8 cellular contexts compared by ENCODE assay signal in the genomic region with DNA sequence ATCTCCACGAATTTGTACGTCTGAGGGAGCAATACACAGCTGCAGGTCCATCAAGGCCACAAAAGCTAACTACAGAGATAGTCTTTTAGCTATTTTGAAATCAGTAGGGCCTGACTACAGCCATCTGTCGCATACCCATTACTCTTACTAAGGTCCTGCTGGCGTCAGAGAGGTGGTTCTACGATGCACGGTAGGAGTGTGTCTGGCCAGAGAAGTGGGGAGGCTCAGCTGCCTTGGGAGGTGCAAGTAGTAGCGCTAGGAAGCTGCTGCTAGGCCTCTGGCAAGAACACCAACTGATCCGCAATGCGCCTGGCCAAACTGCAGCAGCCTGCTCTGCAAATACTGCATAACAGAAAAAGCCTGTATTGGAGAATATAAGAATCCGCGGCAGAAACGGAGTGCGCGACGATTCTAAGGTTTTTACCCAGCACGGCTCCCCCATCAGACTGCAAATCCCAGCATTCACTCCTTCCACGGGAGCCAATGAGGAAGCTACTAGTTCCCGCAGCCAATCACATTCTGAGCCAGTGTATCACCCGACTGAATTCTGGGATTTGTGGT. TPM values are rescaled to one million over a fixed set of nuclear protein-coding genes. Genes with fewer than 3 reads are reported as not detected.
DNase-seq lines count a peak whose midpoint lies in the region; ATAC-seq, FAIRE-seq and TF ChIP-seq lines count a peak whose summit lies in the region.

No MANE protein-coding gene starts in this region.

- H3K79me2 ChIP-seq in endothelial cell of umbilical vein (ENCODE audit: control insufficient read depth, insufficient read depth, low read length) = peaks cover 38% of the 10 kb centered on the region

- intact Hi-C loops in CD8-positive, alpha-beta T cell (cut with DNase I, micrococcal nuclease) = loop anchor here (2.0 to 10.0 kb wide), 13 partner anchors 380 to 1969 kb away; partner anchors contain the start of genes HELB (in 2 of the 2), MDM1 (in 2 of the 2), CPSF6 (in 1 of the 2) and DYRK2 (in 1 of the 2)
- intact Hi-C loops in endothelial cell of umbilical vein (cut with micrococcal nuclease) = loop anchor here (2.0 to 5.0 kb wide), 2 partner anchors 201 to 1064 kb away; partner anchors contain the start of gene MDM1

- H3K27me3 ChIP-seq in CD8-positive, alpha-beta T cell (ENCODE audit: insufficient read depth, low read length) = no peaks in the 10 kb centered on the region
- H3K27me3 ChIP-seq in endothelial cell of umbilical vein (ENCODE audit: control insufficient read depth in 2 of 2, insufficient read depth in 2 of 2, low read length in 2 of 2) = no peaks in the 10 kb centered on the region

- no peak for TF ChIP-seq CTCF in CD8-positive, alpha-beta T cell (IDR thresholded peaks at IDR 0.05)
- no peak for TF ChIP-seq CTCF in endothelial cell of umbilical vein (IDR thresholded peaks at IDR 0.05; ENCODE audit: extremely low read depth in 1 of 2, insufficient read depth in 1 of 2, low read depth in 1 of 2, low read length in 2 of 2)

- no peaks in the 10 kb centered on the region for H3K27me3 Mint-ChIP-seq in CD8-positive, alpha-beta T cell (ENCODE audit: low read depth)

- H3K4me1 ChIP-seq in CD8-positive, alpha-beta T cell (ENCODE audit: insufficient read depth, low read length) = peaks cover 29% of the 10 kb centered on the region
- H3K4me1 ChIP-seq in endothelial cell of umbilical vein (ENCODE audit: control insufficient read depth, extremely low read depth, insufficient read depth, low read length) = peaks cover 20% of the 10 kb centered on the region

- TF ChIP-seq POLR2A in endothelial cell of umbilical vein (IDR thresholded peaks at IDR 0.05; ENCODE audit: low read depth, low read length) = peak; percentile 65

- peak overlapping the region; percentile 98 for H3K4me2 ChIP-seq in endothelial cell of umbilical vein (ENCODE audit: insufficient read depth, low read length)

- dilution Hi-C loops in endothelial cell of umbilical vein (cut with MboI; ENCODE audit: extremely low pct_ligation_motif_present, low sequenced_read_pairs) = no loop called here

- peak overlapping the region; percentile 99 for H3K27ac Mint-ChIP-seq in CD8-positive, alpha-beta T cell

- DNase-seq in CD8-positive, alpha-beta T cell = peak; percentile 68 to 92 (median 78)
- DNase-seq in NOMO-1 treated with dmso at 0.1 percent for 144 hours (lab: John Stamatoyannopoulos, UW; ENCODE audit: unreplicated experiment) (peak; percentile 95), endothelial cell of umbilical vein (ENCODE audit: low read depth, low spot score) (peak; percentile 98), middle frontal gyrus (ENCODE audit: extremely low spot score, low spot score) (peak; percentile 97)
- DNase-seq in activated CD8-positive, alpha-beta memory T cell treated with anti-CD3 and anti-CD28 coated beads, Interleukin-2, amount 50 U/mL, for 1 hour (ENCODE audit: extremely low read depth) = peak; percentile 81
- DNase-seq in stimulated activated CD8-positive, alpha-beta memory T cell treated with anti-CD3 and anti-CD28 coated beads, Interleukin-2, amount 100 ng/mL, for 1 hour (ENCODE audit: low read depth in 2 of 2) = peak; percentile 65 to 70

- H3K4me3 ChIP-seq in CD8-positive, alpha-beta T cell (ENCODE audit: low read depth, low read length) = peak overlapping the region; percentile 92
- H3K4me3 ChIP-seq in endothelial cell of umbilical vein (replicated peaks in 1 of 3; ENCODE audit: insufficient read depth in 1 of 3, low read depth in 1 of 3, low read length in 3 of 3) = peak overlapping the region; percentile 30 to 61 (median 45)

- no peaks in the 10 kb centered on the region for H3K9me1 ChIP-seq in endothelial cell of umbilical vein (replicated peaks; ENCODE audit: control insufficient read depth, extremely low read depth, insufficient read depth, low read length)

- peaks cover 45% of the 10 kb centered on the region for H3K4me1 Mint-ChIP-seq in CD8-positive, alpha-beta T cell (ENCODE audit: low read depth)

- CTCF ChIA-PET in CD8-positive, alpha-beta T cell (lab: Charles Lee) = interaction anchor here (1.2 to 2.2 kb wide), 5 partner anchors 11 to 107 kb away, joined by 3 to 7 read pairs (median 4); no protein-coding TSS in a partner anchor
- CTCF ChIA-PET in endothelial cell of umbilical vein (lab: Charles Lee) = interaction anchor here (0.6 to 2.1 kb wide), 11 partner anchors 12 to 772 kb away, joined by 3 to 10 read pairs (median 3); partner anchors contain the start of gene DYRK2

- peak; percentile 99 for FAIRE-seq in endothelial cell of umbilical vein (lab: Jason Lieb, UNC)

- H3K4me3 Mint-ChIP-seq in CD8-positive, alpha-beta T cell = peak overlapping the region; percentile 88

- H3K9me3 Mint-ChIP-seq in CD8-positive, alpha-beta T cell = no peaks in the 10 kb centered on the region

- peak overlapping the region; percentile 68 for H3K27ac ChIP-seq in CD8-positive, alpha-beta T cell (ENCODE audit: low read depth, low read length)
- peak overlapping the region; percentile 82 for H3K27ac ChIP-seq in endothelial cell of umbilical vein (ENCODE audit: insufficient read depth, low read depth, low read length)

- BruUV-seq in endothelial cell of umbilical vein (replicated peaks; lab: Mats Ljungman, UMichigan) = TSS peak; percentile 73

- H3K9ac ChIP-seq in endothelial cell of umbilical vein (replicated peaks; ENCODE audit: extremely low read depth, insufficient read depth, low read length) = peak overlapping the region; percentile 93

- H4K20me1 ChIP-seq in endothelial cell of umbilical vein (replicated peaks; ENCODE audit: control insufficient read depth, extremely low read depth, insufficient read depth, low read length) = peaks cover 5% of the 10 kb centered on the region

- H3K9me3 ChIP-seq in CD8-positive, alpha-beta T cell (ENCODE audit: low read length) = no peaks in the 10 kb centered on the region
- H3K9me3 ChIP-seq in endothelial cell of umbilical vein (replicated peaks; ENCODE audit: control insufficient read depth, insufficient read depth, low read length) = no peaks in the 10 kb centered on the region

- H3K36me3 ChIP-seq in CD8-positive, alpha-beta T cell (ENCODE audit: insufficient read depth, low read length) = no peaks in the 10 kb centered on the region
- H3K36me3 ChIP-seq in endothelial cell of umbilical vein (ENCODE audit: control insufficient read depth in 2 of 2, extremely low read depth in 1 of 2, insufficient read depth in 2 of 2, low read length in 2 of 2) = no peaks in the 10 kb centered on the region

- peak; percentile 74 for ATAC-seq in CD8-positive, alpha-beta T cell
- peak; percentile 72 for ATAC-seq in GM19372 (IDR thresholded peaks at IDR 0.05; ENCODE audit: low read depth, unreplicated experiment)
- peak; percentile 66 for ATAC-seq in HG03558 (IDR thresholded peaks at IDR 0.05; ENCODE audit: extremely low read depth, unreplicated experiment)

- H2AFZ ChIP-seq in endothelial cell of umbilical vein (ENCODE audit: low read depth, low read length) = peak overlapping the region; percentile 87

- H3K36me3 Mint-ChIP-seq in CD8-positive, alpha-beta T cell = peaks cover 6% of the 10 kb centered on the region

- POLR2A ChIA-PET in CD8-positive, alpha-beta T cell (lab: Charles Lee) = interaction anchor here (0.5 to 3.8 kb wide), 15 partner anchors 8 to 1545 kb away, joined by 3 to 22 read pairs (median 7); partner anchors contain the start of genes DYRK2, LLPH, MDM2 and TMBIM4
- POLR2A ChIA-PET in endothelial cell of umbilical vein (lab: Charles Lee) = interaction anchor here (0.7 kb wide), 1 partner anchor 36 kb away, joined by 3 read pairs; no protein-coding TSS in a partner anchor

TF ChIP-seq in endothelial cell of umbilical vein, 7 proteins besides CTCF, POLR2A, EP300 and RAD21:
- TF ChIP-seq POLR2AphosphoS5 (IDR thresholded peaks at IDR 0.05; ENCODE audit: insufficient read depth, low read depth, low read length) (peak; percentile 37), MYC (IDR thresholded peaks at IDR 0.05; ENCODE audit: low read depth, low read length) (no peak), GATA2 (IDR thresholded peaks at IDR 0.05; ENCODE audit: insufficient read depth, insufficient read length, low read depth, low read length) (no peak), JUN (IDR thresholded peaks at IDR 0.05; ENCODE audit: borderline replicate concordance, insufficient read depth, insufficient read length, low read depth) (no peak)

RNA-seq across cellular contexts. Expression of gene CAND1, which starts 0.7 kb away (rescaled TPM):
- total RNA-seq in CD8-positive, alpha-beta T cell = 100 to 1,000 TPM; 116 to 130 TPM
- total RNA-seq in endothelial cell of umbilical vein = 124 and 128 TPM in 2 replicates
- 20.5 and 28.3 TPM in 2 replicates for polyA plus RNA-seq in endothelial cell of umbilical vein
- 25.7 and 30.8 TPM in 2 replicates for polyA plus RNA-seq in endothelial cell of umbilical vein (2011; cell fraction: cytosol; rRNA removed)
- 55.5 and 78.5 TPM in 2 replicates for polyA plus RNA-seq in endothelial cell of umbilical vein (2011; cell fraction: nucleus; rRNA removed)
- polyA plus RNA-seq in endothelial cell of umbilical vein (2012) = 75.4 and 82.7 TPM in 2 replicates
- 78.6 and 101 TPM in 2 replicates for polyA minus RNA-seq in endothelial cell of umbilical vein
- polyA minus RNA-seq in endothelial cell of umbilical vein (2011; cell fraction: cytosol; rRNA and poly(A)+ RNA removed) = 48.5 TPM
- 64.7 and 103 TPM in 2 replicates for polyA minus RNA-seq in endothelial cell of umbilical vein (2011; cell fraction: nucleus; rRNA and poly(A)+ RNA removed)

Comparison
In these comparisons a context has a peak if more than half of its experiments do, and no peak if none do; other contexts are left out.
1. Peak in every context shown above with its lines: DNase-seq, ATAC-seq, H3K4me3 ChIP-seq and H3K27ac ChIP-seq.